25 cellular contexts compared by ENCODE assay signal in genomic region chr17:29607557-29608195, GRCh38. TPM values are rescaled to one million over a fixed set of nuclear protein-coding genes. Genes with fewer than 3 reads are reported as not detected.
DNase-seq lines count a peak whose midpoint lies in the region; ATAC-seq and TF ChIP-seq lines count a peak whose summit lies in the region.
"Had no signal": no experiment of that assay in that cellular context is flagged by ENCODE, and none has a peak within 500 bp of the region (broad histone marks: within the 10 kb centered on the region; RNA-seq: fewer than 3 reads in every experiment).

No MANE protein-coding gene starts in this region.

- H3K27ac Mint-ChIP-seq in activated T-cell treated with anti-CD3 and anti-CD28 coated beads, Interleukin-2, amount 50 U/mL, for 24 hours, result peak overlapping the region; percentile 22
- no peak overlapping the region for H3K27ac Mint-ChIP-seq in activated T-cell treated with anti-CD3 and anti-CD28 coated beads, Interleukin-2, amount 50 U/mL, for 72 hours
- H3K27ac Mint-ChIP-seq in naive thymus-derived CD8-positive, alpha-beta T cell, result no peak overlapping the region
- H3K27ac Mint-ChIP-seq: CD8-positive, alpha-beta T cell had no signal

- no peak overlapping the region for H2BK120ac ChIP-seq in neuronal stem cell (ENCODE audit: low read depth, low read length)

- TF ChIP-seq CTCF in AG04450 (IDR thresholded peaks at IDR 0.05; ENCODE audit: low read depth, low read length) (no peak), foreskin keratinocyte (conservative IDR thresholded peaks at IDR 0.05) (no peak)

- H3K9me3 ChIP-seq in AG04450 (ENCODE audit: control insufficient read depth, insufficient read depth, low read length) (peaks cover 5% of the 10 kb centered on the region; the same call in 1 of the 2 replicates), neuronal stem cell (replicated peaks in 1 of 2; ENCODE audit: control insufficient read depth in 2 of 2, insufficient read depth in 1 of 2, low read depth in 1 of 2, low read length in 2 of 2) (peaks cover 0 to 1% of the 10 kb centered on the region in 2 donors)
- H3K9me3 ChIP-seq: Caco-2, SJSA1 had no signal

- no peak overlapping the region for H4K91ac ChIP-seq in neuronal stem cell (ENCODE audit: low read depth, low read length, poor library complexity)

- POLR2A ChIA-PET in AG04450 (lab: Yijun Ruan, JAX), result no interaction called here
- POLR2A ChIA-PET in naive thymus-derived CD8-positive, alpha-beta T cell (lab: Charles Lee), result interaction anchor here (1.2 to 1.3 kb wide), 2 partner anchors 10 to 20 kb away, joined by 3 to 4 read pairs; no protein-coding TSS in a partner anchor

- H4K8ac ChIP-seq in neuronal stem cell (ENCODE audit: low read depth, low read length), result no peak overlapping the region

- peaks cover 12% of the 10 kb centered on the region for H3K36me3 Mint-ChIP-seq in activated T-cell treated with anti-CD3 and anti-CD28 coated beads, Interleukin-2, amount 50 U/mL, for 24 hours (ENCODE audit: low read depth)
- H3K36me3 Mint-ChIP-seq in activated T-cell treated with anti-CD3 and anti-CD28 coated beads, Interleukin-2, amount 50 U/mL, for 72 hours (ENCODE audit: insufficient read depth in 2 of 2), result no peaks in the 10 kb centered on the region
- no peaks in the 10 kb centered on the region for H3K36me3 Mint-ChIP-seq in naive thymus-derived CD8-positive, alpha-beta T cell
- H3K36me3 Mint-ChIP-seq: CD8-positive, alpha-beta T cell had no signal

- no peak overlapping the region for H3K4me2 ChIP-seq in neuronal stem cell (ENCODE audit: insufficient read depth, low read length, poor library complexity, severe bottlenecking)
- H3K4me2 ChIP-seq: KMS-11 had no signal

- H3K27ac ChIP-seq in AG04450 (ENCODE audit: low read depth, low read length) (peak overlapping the region; percentile 21), neuronal stem cell (replicated peaks; ENCODE audit: low read length) (no peak overlapping the region), foreskin keratinocyte (no peak overlapping the region), substantia nigra (ENCODE audit: low read depth, low read length, poor library complexity, severe bottlenecking) (no peak overlapping the region)
- H3K27ac ChIP-seq: KMS-11, SJSA1 had no signal

- H3K4me3 ChIP-seq in AG04450 (ENCODE audit: low read depth, low read length) (no peak overlapping the region), neuronal stem cell (ENCODE audit: low read length in 2 of 2) (no peak overlapping the region)
- H3K4me3 ChIP-seq: SJSA1 had no signal

- peak overlapping the region; percentile 83 for H2AK5ac ChIP-seq in neuronal stem cell (ENCODE audit: low read depth, low read length)

- DNase-seq in activated T-cell treated with anti-CD3 and anti-CD28 coated beads, Interleukin-2, amount 50 U/mL, for 24 hours, result no peak
- DNase-seq in activated T-cell treated with anti-CD3 and anti-CD28 coated beads, Interleukin-2, amount 50 U/mL, for 72 hours, result no peak
- DNase-seq in AG04450 (ENCODE audit: low read depth, low spot score) (no peak), HuH-7.5 (ENCODE audit: low spot score) (peak; percentile 3), neuronal stem cell (ENCODE audit: low spot score) (no peak), foreskin keratinocyte (no peak), substantia nigra (lab: John Stamatoyannopoulos, UW) (no peak)
- no peak for DNase-seq in naive thymus-derived CD8-positive, alpha-beta T cell
- DNase-seq: 8988T, C1 segment of cervical spinal cord, Caco-2, GOT3, IMR-90, MM.1S, NCI-H1417 treated with DMSO at 0.1 percent for 48 hours, NCI-H1694 treated with DMSO at 0.1 percent for 48 hours, NCI-H2081, NCI-H226, NCI-H510A, NCI-H69 had no signal

- H3K4me3 Mint-ChIP-seq in activated T-cell treated with anti-CD3 and anti-CD28 coated beads, Interleukin-2, amount 50 U/mL, for 24 hours, result no peak overlapping the region
- no peak overlapping the region for H3K4me3 Mint-ChIP-seq in activated T-cell treated with anti-CD3 and anti-CD28 coated beads, Interleukin-2, amount 50 U/mL, for 72 hours
- H3K4me3 Mint-ChIP-seq in naive thymus-derived CD8-positive, alpha-beta T cell, result no peak overlapping the region
- H3K4me3 Mint-ChIP-seq: CD8-positive, alpha-beta T cell had no signal

- no peak overlapping the region for H2BK12ac ChIP-seq in neuronal stem cell (ENCODE audit: low read length)

- peak overlapping the region; percentile 53 for H2BK5ac ChIP-seq in neuronal stem cell (ENCODE audit: low read length)

- no CpG with 5 or more reads among the region's 29 CpGs for WGBS in neuronal stem cell (ENCODE audit: extremely low coverage in 2 of 2, insufficient read length in 2 of 2, insufficient replicate concordance in 1 of 2), 2 donors

- no peaks in the 10 kb centered on the region for H3K9me3 Mint-ChIP-seq in activated T-cell treated with anti-CD3 and anti-CD28 coated beads, Interleukin-2, amount 50 U/mL, for 24 hours
- H3K9me3 Mint-ChIP-seq in activated T-cell treated with anti-CD3 and anti-CD28 coated beads, Interleukin-2, amount 50 U/mL, for 72 hours, result no peaks in the 10 kb centered on the region
- no peaks in the 10 kb centered on the region for H3K9me3 Mint-ChIP-seq in naive thymus-derived CD8-positive, alpha-beta T cell
- H3K9me3 Mint-ChIP-seq: CD8-positive, alpha-beta T cell had no signal

- H3K36me3 ChIP-seq in neuronal stem cell (replicated peaks in 1 of 2; ENCODE audit: control insufficient read depth in 2 of 2, insufficient read depth in 2 of 2, low read length in 2 of 2), result peaks cover 3 to 43% of the 10 kb centered on the region in 2 donors
- H3K36me3 ChIP-seq: SJSA1 had no signal

- H3K4me1 ChIP-seq in neuronal stem cell (ENCODE audit: control insufficient read depth in 2 of 2, insufficient read depth in 1 of 2, low read depth in 1 of 2, low read length in 2 of 2), result no peaks in the 10 kb centered on the region
- no peaks in the 10 kb centered on the region for H3K4me1 ChIP-seq in foreskin keratinocyte
- H3K4me1 ChIP-seq: Caco-2, SJSA1 had no signal

- no peak overlapping the region for H3K9ac ChIP-seq in neuronal stem cell (ENCODE audit: low read depth, low read length, poor library complexity)
- H3K9ac ChIP-seq: KMS-11 had no signal

- peak overlapping the region; percentile 49 for H2BK15ac ChIP-seq in neuronal stem cell (ENCODE audit: low read length)

- peak overlapping the region; percentile 17 for H3K18ac ChIP-seq in neuronal stem cell (ENCODE audit: low read length)

- peak overlapping the region; percentile 17 for H3K14ac ChIP-seq in neuronal stem cell (ENCODE audit: low read length)

- no peaks in the 10 kb centered on the region for H3K4me1 Mint-ChIP-seq in activated T-cell treated with anti-CD3 and anti-CD28 coated beads, Interleukin-2, amount 50 U/mL, for 24 hours (ENCODE audit: low read depth)
- no peaks in the 10 kb centered on the region for H3K4me1 Mint-ChIP-seq in activated T-cell treated with anti-CD3 and anti-CD28 coated beads, Interleukin-2, amount 50 U/mL, for 72 hours (ENCODE audit: low read depth)
- peaks cover 0 to 2% (median 0%) of the 10 kb centered on the region in 4 donors for H3K4me1 Mint-ChIP-seq in naive thymus-derived CD8-positive, alpha-beta T cell

- CTCF ChIA-PET in AG04450 (lab: Charles Lee), result interaction anchor here (0.7 to 1.2 kb wide), 2 partner anchors 10 to 17 kb away, joined by 4 read pairs; no protein-coding TSS in a partner anchor

- H3K79me1 ChIP-seq in neuronal stem cell (ENCODE audit: low read depth, low read length), result peaks cover 4% of the 10 kb centered on the region

- H3K27me3 ChIP-seq in AG04450 (ENCODE audit: control insufficient read depth, insufficient read depth, low read length) (no peaks in the 10 kb centered on the region), neuronal stem cell (ENCODE audit: control insufficient read depth in 3 of 3, insufficient read depth in 3 of 3, low read depth in 1 of 3, low read length in 3 of 3) (peaks cover 0 to 1% (median 0%) of the 10 kb centered on the region in 3 experiments), foreskin keratinocyte (no peaks in the 10 kb centered on the region)
- H3K27me3 ChIP-seq: SJSA1 had no signal

- no peak for ATAC-seq in activated T-cell treated with anti-CD3 and anti-CD28 coated beads, Interleukin-2, amount 50 U/mL, for 72 hours (replicated peaks in 1 of 2)
- no peak for ATAC-seq in foreskin keratinocyte
- no peak for ATAC-seq in naive thymus-derived CD8-positive, alpha-beta T cell
- ATAC-seq: CD8-positive, alpha-beta T cell; HCT116; Panc1 had no signal

- H3K27me3 Mint-ChIP-seq in activated T-cell treated with anti-CD3 and anti-CD28 coated beads, Interleukin-2, amount 50 U/mL, for 24 hours, result no peaks in the 10 kb centered on the region
- no peaks in the 10 kb centered on the region for H3K27me3 Mint-ChIP-seq in activated T-cell treated with anti-CD3 and anti-CD28 coated beads, Interleukin-2, amount 50 U/mL, for 72 hours (ENCODE audit: low read depth)
- H3K27me3 Mint-ChIP-seq in naive thymus-derived CD8-positive, alpha-beta T cell, result no peaks in the 10 kb centered on the region

- H2AFZ ChIP-seq in neuronal stem cell (ENCODE audit: low read length), result no peak overlapping the region

- H3K23ac ChIP-seq in neuronal stem cell (ENCODE audit: low read depth, low read length, poor library complexity), result no peak overlapping the region

- no peak overlapping the region for H3K4ac ChIP-seq in neuronal stem cell (ENCODE audit: low read length)

RNA-seq across cellular contexts. Expression of gene ANKRD13B, which starts 14.7 kb away (rescaled TPM):
- total RNA-seq in activated T-cell treated with anti-CD3 and anti-CD28 coated beads, Interleukin-2, amount 50 U/mL, for 72 hours, result 10 to 100 TPM in 1 of 2 donors, 1 to 10 TPM in 1; 7.9 to 13.5 TPM
- polyA plus RNA-seq in AG04450 (2011; rRNA removed), result 2.5 and 2.7 TPM in 2 replicates
- 3.8 and 3.9 TPM in 2 replicates for polyA minus RNA-seq in AG04450 (2011; rRNA and poly(A)+ RNA removed)
- 24.5 TPM for polyA plus RNA-seq in neuronal stem cell (2013, experiment 1 of 2)
- 23.7 TPM for polyA plus RNA-seq in neuronal stem cell (2013, experiment 2 of 2)
- total RNA-seq in foreskin keratinocyte, result 9.2 and 11.7 TPM in 2 replicates
- 6.6 and 7.4 TPM in 2 replicates for polyA plus RNA-seq in foreskin keratinocyte
- 1 to 10 TPM; 2.3 to 3.7 TPM for total RNA-seq in naive thymus-derived CD8-positive, alpha-beta T cell
- polyA plus RNA-seq in naive thymus-derived CD8-positive, alpha-beta T cell, result under 1 TPM in 2 of 3 donors, not detected in 1; 0.25 to 0.32 TPM

RNA-seq across cellular contexts. Expression of gene CORO6, which starts 15.0 kb away (rescaled TPM):
- 10 to 100 TPM; 10.4 to 13.9 TPM for total RNA-seq in activated T-cell treated with anti-CD3 and anti-CD28 coated beads, Interleukin-2, amount 50 U/mL, for 72 hours
- polyA plus RNA-seq in AG04450 (2011; rRNA removed) (8.8 and 9.3 TPM in 2 replicates), foreskin keratinocyte (19.3 and 33.1 TPM in 2 replicates)
- polyA minus RNA-seq in AG04450 (2011; rRNA and poly(A)+ RNA removed), result 19.3 and 21.6 TPM in 2 replicates
- polyA plus RNA-seq in neuronal stem cell (2013, experiment 1 of 2), result 5.2 TPM
- polyA plus RNA-seq in neuronal stem cell (2013, experiment 2 of 2), result 5.5 TPM
- 23.0 and 37.6 TPM in 2 replicates for total RNA-seq in foreskin keratinocyte
- 1 to 10 TPM; 1.6 to 2.2 TPM for total RNA-seq in naive thymus-derived CD8-positive, alpha-beta T cell
- under 1 TPM in 2 of 3 donors, not detected in 1; 0.22 to 0.36 TPM for polyA plus RNA-seq in naive thymus-derived CD8-positive, alpha-beta T cell

RNA-seq across cellular contexts. Expression of gene GIT1, which starts 18.2 kb away (rescaled TPM):
- 10 to 100 TPM; 45.0 to 47.4 TPM for total RNA-seq in activated T-cell treated with anti-CD3 and anti-CD28 coated beads, Interleukin-2, amount 50 U/mL, for 72 hours
- polyA plus RNA-seq in AG04450 (2011; rRNA removed) (20.7 and 24.5 TPM in 2 replicates), foreskin keratinocyte (41.6 and 50.5 TPM in 2 replicates)
- polyA minus RNA-seq in AG04450 (2011; rRNA and poly(A)+ RNA removed), result 36.5 and 44.0 TPM in 2 replicates
- 63.2 TPM for polyA plus RNA-seq in neuronal stem cell (2013, experiment 1 of 2)
- polyA plus RNA-seq in neuronal stem cell (2013, experiment 2 of 2), result 65.1 TPM
- 49.9 and 57.6 TPM in 2 replicates for total RNA-seq in foreskin keratinocyte
- total RNA-seq in naive thymus-derived CD8-positive, alpha-beta T cell, result 10 to 100 TPM; 51.6 to 58.2 TPM
- 10 to 100 TPM in 1 of 3 donors, 1 to 10 TPM in 2; 4.4 to 27.7 (median 6.7) TPM for polyA plus RNA-seq in naive thymus-derived CD8-positive, alpha-beta T cell

RNA-seq across cellular contexts. Expression of gene TP53I13, which starts 39.2 kb away (rescaled TPM):
- total RNA-seq in activated T-cell treated with anti-CD3 and anti-CD28 coated beads, Interleukin-2, amount 50 U/mL, for 72 hours, result 100 to 1,000 TPM in 1 of 2 donors, 10 to 100 TPM in 1; 77.4 to 103 TPM
- polyA plus RNA-seq in AG04450 (2011; rRNA removed), result 17.8 and 26.1 TPM in 2 replicates
- polyA minus RNA-seq in AG04450 (2011; rRNA and poly(A)+ RNA removed), result 31.8 and 47.2 TPM in 2 replicates
- 32.2 TPM for polyA plus RNA-seq in neuronal stem cell (2013, experiment 1 of 2)
- polyA plus RNA-seq in neuronal stem cell (2013, experiment 2 of 2), result 30.4 TPM
- 35.1 and 38.5 TPM in 2 replicates for total RNA-seq in foreskin keratinocyte
- polyA plus RNA-seq in foreskin keratinocyte, result 43.4 and 46.5 TPM in 2 replicates
- total RNA-seq in naive thymus-derived CD8-positive, alpha-beta T cell, result 10 to 100 TPM; 79.3 to 89.5 TPM
- polyA plus RNA-seq in naive thymus-derived CD8-positive, alpha-beta T cell, result 10 to 100 TPM; 22.7 to 26.8 (median 25.5) TPM

RNA-seq across cellular contexts. Expression of gene ABHD15, which starts 40.8 kb away (rescaled TPM):
- 1 to 10 TPM; 7.4 to 7.7 TPM for total RNA-seq in activated T-cell treated with anti-CD3 and anti-CD28 coated beads, Interleukin-2, amount 50 U/mL, for 72 hours
- 5.3 and 5.4 TPM in 2 replicates for polyA plus RNA-seq in AG04450 (2011; rRNA removed)
- 5.8 and 6.4 TPM in 2 replicates for polyA minus RNA-seq in AG04450 (2011; rRNA and poly(A)+ RNA removed)
- 2.6 TPM for polyA plus RNA-seq in neuronal stem cell (2013, experiment 1 of 2)
- polyA plus RNA-seq in neuronal stem cell (2013, experiment 2 of 2), result 2.5 TPM
- 7.5 and 8.9 TPM in 2 replicates for total RNA-seq in foreskin keratinocyte
- 5.5 and 6.1 TPM in 2 replicates for polyA plus RNA-seq in foreskin keratinocyte
- 10 to 100 TPM; 13.4 to 13.8 TPM for total RNA-seq in naive thymus-derived CD8-positive, alpha-beta T cell
- polyA plus RNA-seq in naive thymus-derived CD8-positive, alpha-beta T cell, result 1 to 10 TPM; 4.2 to 8.9 (median 7.1) TPM
